ENCODE assay signal across 8 cellular contexts in the genomic region with DNA sequence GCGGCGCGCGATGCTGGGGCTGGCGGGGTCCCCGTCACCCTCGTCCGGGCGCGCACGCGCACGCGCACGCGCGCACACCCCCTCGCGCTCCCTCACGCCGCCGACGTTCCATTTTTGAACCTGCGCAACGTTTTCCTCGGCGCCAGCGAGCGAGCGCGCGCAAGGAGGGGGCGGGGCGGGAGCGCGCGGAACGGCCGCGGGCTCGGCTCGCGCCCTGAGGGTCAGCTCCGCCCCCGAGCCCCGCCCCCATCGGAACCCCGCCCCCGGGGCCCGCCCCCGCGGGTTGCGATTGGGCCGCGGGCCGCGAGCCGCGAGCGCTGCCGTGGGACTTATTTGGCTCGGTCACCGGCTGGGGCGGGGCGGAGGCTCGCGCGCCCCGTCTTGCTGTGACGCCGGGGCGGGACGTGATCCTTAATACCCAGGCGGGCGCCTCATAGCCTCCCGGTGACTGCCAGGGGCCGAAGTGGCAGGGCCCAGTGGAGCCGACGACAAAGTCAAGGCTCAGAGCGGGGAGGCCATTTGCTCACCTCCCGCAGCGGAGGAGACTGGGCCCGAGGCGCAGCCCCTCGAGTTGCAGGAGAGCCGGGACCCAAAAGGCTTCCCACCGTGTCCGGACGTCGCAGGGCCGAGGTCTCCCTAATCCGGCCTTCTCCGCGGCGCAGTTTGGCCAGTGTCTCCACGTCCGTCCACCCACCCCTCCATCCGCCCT. TPM values are rescaled to one million over a fixed set of nuclear protein-coding genes. Genes with fewer than 3 reads are reported as not detected.
DNase-seq lines count a peak whose midpoint lies in the region; ATAC-seq lines count a peak whose summit lies in the region.

CBX7 (minus strand) TSS at position 170 of the 709 bp plus-strand sequence. CDS start 236 bp downstream, outside the sequence.

- no peaks in the 10 kb centered on the region for H3K9me3 Mint-ChIP-seq in activated naive CD4-positive, alpha-beta T cell treated with anti-CD3 and anti-CD28 coated beads for 36 hours

- no peaks in the 10 kb centered on the region for H3K36me3 ChIP-seq in KOPT-K1 (ENCODE audit: insufficient read depth, low read length)

- peak within 1 kb of the TSS; percentile 60 for H3K27ac Mint-ChIP-seq in activated naive CD4-positive, alpha-beta T cell treated with anti-CD3 and anti-CD28 coated beads for 36 hours

- no peaks in the 10 kb centered on the region for H3K36me3 Mint-ChIP-seq in activated naive CD4-positive, alpha-beta T cell treated with anti-CD3 and anti-CD28 coated beads for 36 hours (ENCODE audit: low read depth)

- peaks cover 15% of the 10 kb centered on the region for H3K27me3 Mint-ChIP-seq in activated naive CD4-positive, alpha-beta T cell treated with anti-CD3 and anti-CD28 coated beads for 36 hours (ENCODE audit: low read depth)

- H3K27ac ChIP-seq in KOPT-K1 (ENCODE audit: low read depth, low read length, poor library complexity, severe bottlenecking) (peak within 1 kb of the TSS; percentile 48), temporal lobe (ENCODE audit: low read depth, low read length) (peak within 1 kb of the TSS; percentile 100)

- peak; percentile 88 for DNase-seq in EH (ENCODE audit: low read depth)
- DNase-seq in SK-N-DZ (ENCODE audit: low spot score), result peak; percentile 69
- peak; percentile 94 for DNase-seq in activated naive CD4-positive, alpha-beta T cell treated with anti-CD3 and anti-CD28 coated beads for 36 hours
- peak; percentile 99 for DNase-seq in germinal center (ENCODE audit: low spot score)
- peak; percentile 92 for DNase-seq in occipital lobe (lab: John Stamatoyannopoulos, UW)

- H3K4me1 Mint-ChIP-seq in activated naive CD4-positive, alpha-beta T cell treated with anti-CD3 and anti-CD28 coated beads for 36 hours (ENCODE audit: low read depth), result peaks cover 36% of the 10 kb centered on the region

- CTCF ChIA-PET in activated naive CD4-positive, alpha-beta T cell treated with anti-CD3 and anti-CD28 coated beads for 36 hours (lab: Charles Lee), result interaction anchor here (1.4 kb wide), 1 partner anchor 18 kb away, joined by 4 read pairs; no protein-coding TSS in a partner anchor

- peak; percentile 64 for ATAC-seq in GM21786 (IDR thresholded peaks at IDR 0.05; ENCODE audit: unreplicated experiment)

- peak within 1 kb of the TSS; percentile 84 for H3K4me3 Mint-ChIP-seq in activated naive CD4-positive, alpha-beta T cell treated with anti-CD3 and anti-CD28 coated beads for 36 hours

- intact Hi-C loops in activated naive CD4-positive, alpha-beta T cell treated with anti-CD3 and anti-CD28 coated beads for 36 hours (cut with micrococcal nuclease), result loop anchor here (1.0 to 2.0 kb wide), 3 partner anchors 8 to 278 kb away; partner anchors contain the start of gene RPL3

- H3K9me3 ChIP-seq in KOPT-K1 (ENCODE audit: insufficient read depth, low read length, poor library complexity, severe bottlenecking), result no peaks in the 10 kb centered on the region

RNA-seq across cellular contexts. Expression of gene CBX7, which starts in this region (rescaled TPM):
- 0.37 and 1.7 TPM in 2 replicates for polyA plus RNA-seq in SK-N-DZ (2014; cell fraction: cytosol; rRNA removed)
- polyA plus RNA-seq in SK-N-DZ (2014; cell fraction: nucleus; rRNA removed), result 1.9 and 11.7 TPM in 2 replicates
- total RNA-seq in activated naive CD4-positive, alpha-beta T cell treated with anti-CD3 and anti-CD28 coated beads for 36 hours, result 10 to 100 TPM; 20.8 to 24.1 TPM
- 6.6 TPM for total RNA-seq in occipital lobe
- 4.7 TPM for total RNA-seq in temporal lobe

Comparison
In these comparisons a context has a peak if more than half of its experiments do, and no peak if none do; other contexts are left out.
1. Peak in every context shown above with its lines: DNase-seq, ATAC-seq and H3K27ac ChIP-seq.